8 cellular contexts compared by ENCODE assay signal in genomic region chr4:1351854-1352633, GRCh38. TPM values are rescaled to one million over a fixed set of nuclear protein-coding genes. Genes with fewer than 3 reads are reported as not detected.
A peak's percentile ranks its signal among the peaks of the same experiment; 100 is the strongest.
DNase-seq lines count a peak whose midpoint lies in the region; ATAC-seq, FAIRE-seq and TF ChIP-seq lines count a peak whose summit lies in the region.

No MANE protein-coding gene starts in this region.

- peak; percentile 93 for DNase-seq in D721Med (ENCODE audit: insufficient read length, low spot score)
- DNase-seq in HUDEP-2 (lab: John Stamatoyannopoulos, UW; ENCODE audit: unreplicated experiment in 76 of 76), result peak in 70 of 76 experiments; percentile 7 to 85 (median 64)
- DNase-seq in RCC 7860 (ENCODE audit: low spot score), result peak; percentile 39
- DNase-seq in activated T-helper 1 cell treated with Interleukin-2 at 50 U/mL for 16 hours (ENCODE audit: low read depth), result peak; percentile 79
- DNase-seq in fibroblast of peridontal ligament (ENCODE audit: extremely low read depth), result peak; percentile 69
- DNase-seq in neural progenitor cell (ENCODE audit: low spot score), result peak; percentile 89
- peak; percentile 88 to 89 for DNase-seq in stimulated activated naive CD8-positive, alpha-beta T cell treated with anti-CD3 and anti-CD28 coated beads, Interleukin-15, amount 100 ng/mL, for 72 hours

- peak; percentile 51 for ATAC-seq in stimulated activated naive CD8-positive, alpha-beta T cell treated with anti-CD3 and anti-CD28 coated beads, Interleukin-15, amount 100 ng/mL, for 72 hours
- ATAC-seq in GM18517 (IDR thresholded peaks at IDR 0.05; ENCODE audit: unreplicated experiment), result no peak

- H4K20me1 ChIP-seq in neural progenitor cell (ENCODE audit: low read depth), result peaks cover 9% of the 10 kb centered on the region

- no peak overlapping the region for H3K4me3 Mint-ChIP-seq in neural progenitor cell
- no peak overlapping the region for H3K4me3 Mint-ChIP-seq in stimulated activated naive CD8-positive, alpha-beta T cell treated with anti-CD3 and anti-CD28 coated beads, Interleukin-15, amount 100 ng/mL, for 72 hours

- H3K36me3 Mint-ChIP-seq in neural progenitor cell, result peaks cover 10% of the 10 kb centered on the region

- H3K4me3 ChIP-seq in neural progenitor cell, result no peak overlapping the region

- no peaks in the 10 kb centered on the region for H3K27me3 ChIP-seq in neural progenitor cell

- H3K4me1 ChIP-seq in neural progenitor cell, result peaks cover 7% of the 10 kb centered on the region

- peaks cover 17% of the 10 kb centered on the region for H3K4me1 Mint-ChIP-seq in neural progenitor cell
- H3K4me1 Mint-ChIP-seq in stimulated activated naive CD8-positive, alpha-beta T cell treated with anti-CD3 and anti-CD28 coated beads, Interleukin-15, amount 100 ng/mL, for 72 hours, result peaks cover 39% of the 10 kb centered on the region

- H2AFZ ChIP-seq in neural progenitor cell (replicated peaks), result no peak overlapping the region

- peaks cover 2% of the 10 kb centered on the region for H3K27me3 Mint-ChIP-seq in neural progenitor cell (ENCODE audit: insufficient read depth, low read depth)
- H3K27me3 Mint-ChIP-seq in stimulated activated naive CD8-positive, alpha-beta T cell treated with anti-CD3 and anti-CD28 coated beads, Interleukin-15, amount 100 ng/mL, for 72 hours, result no peaks in the 10 kb centered on the region

- peak; percentile 83 for TF ChIP-seq CTCF in D721Med (IDR thresholded peaks at IDR 0.05; ENCODE audit: insufficient read depth, missing control alignments)
- TF ChIP-seq CTCF in neural progenitor cell (IDR thresholded peaks at IDR 0.05), result peak; percentile 86

- no peaks in the 10 kb centered on the region for H3K9me3 Mint-ChIP-seq in neural progenitor cell
- no peaks in the 10 kb centered on the region for H3K9me3 Mint-ChIP-seq in stimulated activated naive CD8-positive, alpha-beta T cell treated with anti-CD3 and anti-CD28 coated beads, Interleukin-15, amount 100 ng/mL, for 72 hours

- FAIRE-seq in D721Med (lab: Jason Lieb, UNC) (no peak), RCC 7860 (lab: Jason Lieb, UNC) (no peak)

- no peak overlapping the region for H3K27ac ChIP-seq in neural progenitor cell

- peaks cover 14% of the 10 kb centered on the region for H3F3A ChIP-seq in neural progenitor cell (ENCODE audit: low read depth)

- H3K9ac ChIP-seq in neural progenitor cell, result no peak overlapping the region

- no peak overlapping the region for H3K4me2 ChIP-seq in neural progenitor cell

- H3K9me3 ChIP-seq in neural progenitor cell (ENCODE audit: low read depth), result no peaks in the 10 kb centered on the region

- H3K27ac Mint-ChIP-seq in neural progenitor cell, result no peak overlapping the region
- peak overlapping the region in 1 of 2 donors; percentile 82 for H3K27ac Mint-ChIP-seq in stimulated activated naive CD8-positive, alpha-beta T cell treated with anti-CD3 and anti-CD28 coated beads, Interleukin-15, amount 100 ng/mL, for 72 hours

- no peaks in the 10 kb centered on the region for H3K36me3 ChIP-seq in neural progenitor cell

- peaks cover 16% of the 10 kb centered on the region for H3K79me2 ChIP-seq in neural progenitor cell (ENCODE audit: low read depth)

RNA-seq across cellular contexts. Expression of gene UVSSA, which starts 5.0 kb away (rescaled TPM):
- total RNA-seq in neural progenitor cell (ENCODE audit: low replicate concordance), result 10.9 and 19.2 TPM in 2 replicates

RNA-seq across cellular contexts. Expression of gene NKX1-1, which starts 54.2 kb away (rescaled TPM):
- not detected in 2 replicates for total RNA-seq in neural progenitor cell (ENCODE audit: low replicate concordance)

Comparison
In these comparisons a context has a peak if more than half of its experiments do, and no peak if none do; other contexts are left out.
1. DNase-seq: peak in every context shown above with its lines; median percentile 93 in D721Med; 89 in neural progenitor cell; 88 in stimulated activated naive CD8-positive, alpha-beta T cell treated with anti-CD3 and anti-CD28 coated beads, Interleukin-15, amount 100 ng/mL, for 72 hours; 79 in activated T-helper 1 cell treated with Interleukin-2 at 50 U/mL for 16 hours; 69 in fibroblast of peridontal ligament; 64 in HUDEP-2; 39 in RCC 7860.